8 cellular contexts compared by ENCODE assay signal in genomic region chr14:105419305-105420091, GRCh38. TPM values are rescaled to one million over a fixed set of nuclear protein-coding genes. Genes with fewer than 3 reads are reported as not detected.
DNase-seq lines count a peak whose midpoint lies in the region; ATAC-seq and TF ChIP-seq lines count a peak whose summit lies in the region.

Gene MTA1, plus strand, starts transcription at chr14:105419827. Its CDS starts 209 bp downstream, at chr14:105420036.

- H3K4me2 ChIP-seq in OCI-LY7 (ENCODE audit: low read length) (peak within 1 kb of the TSS; percentile 97), osteoblast (ENCODE audit: insufficient read depth, low read length) (peak within 1 kb of the TSS; percentile 94)

- H2AFZ ChIP-seq in OCI-LY7 (ENCODE audit: low read length), result peak within 1 kb of the TSS; percentile 79
- peak within 1 kb of the TSS; percentile 87 for H2AFZ ChIP-seq in osteoblast (ENCODE audit: low read length)

- H3K27me3 ChIP-seq in HAP-1 (ENCODE audit: low read depth) (no peaks in the 10 kb centered on the region), osteoblast (ENCODE audit: insufficient read depth, low read length) (no peaks in the 10 kb centered on the region)

- H3K4me3 ChIP-seq in HAP-1 (peak within 1 kb of the TSS; percentile 80), OCI-LY7 (ENCODE audit: low read depth, low read length, poor library complexity, severe bottlenecking) (peak within 1 kb of the TSS; percentile 100), osteoblast (ENCODE audit: insufficient read depth, low read length) (peak within 1 kb of the TSS; percentile 81)

- H3K9me3 ChIP-seq in HAP-1 (no peaks in the 10 kb centered on the region), OCI-LY7 (ENCODE audit: low read length) (no peaks in the 10 kb centered on the region), osteoblast (ENCODE audit: low read depth, low read length) (no peaks in the 10 kb centered on the region)

- H3K4me1 ChIP-seq in HAP-1 (peaks cover 16% of the 10 kb centered on the region), OCI-LY7 (ENCODE audit: insufficient read depth, low read length, poor library complexity, severe bottlenecking) (peaks cover 28% of the 10 kb centered on the region), osteoblast (ENCODE audit: insufficient read depth, low read length) (peaks cover 19% of the 10 kb centered on the region)

- peak within 1 kb of the TSS; percentile 54 for H3K27ac ChIP-seq in OCI-LY7 (ENCODE audit: low read depth, low read length, poor library complexity, severe bottlenecking)
- peak within 1 kb of the TSS; percentile 48 for H3K27ac ChIP-seq in osteoblast (ENCODE audit: low read depth, low read length)

- intact Hi-C loops in OCI-LY7 (cut with micrococcal nuclease; ENCODE audit: unreplicated experiment), result no loop called here

- H3K79me2 ChIP-seq in OCI-LY7 (ENCODE audit: insufficient read depth, low read depth, low read length) (peaks cover 38% of the 10 kb centered on the region), osteoblast (ENCODE audit: insufficient read depth, low read length) (peaks cover 44% of the 10 kb centered on the region)

- CTCF ChIA-PET in OCI-LY7 (lab: Charles Lee; ENCODE audit: unreplicated experiment), result interaction anchor here (0.6 kb wide), 1 partner anchor 114 kb away, joined by 3 read pairs; no protein-coding TSS in a partner anchor

- H3K9me2 ChIP-seq in OCI-LY7 (ENCODE audit: insufficient read depth, low read length), result no peaks in the 10 kb centered on the region

- POLR2A ChIA-PET in OCI-LY7 (lab: Charles Lee), result interaction anchor here (0.6 to 0.9 kb wide), 2 partner anchors 15 to 16 kb away, joined by 3 to 4 read pairs; no protein-coding TSS in a partner anchor

- H3K36me3 ChIP-seq in HAP-1 (replicated peaks) (peaks cover 29% of the 10 kb centered on the region), OCI-LY7 (ENCODE audit: insufficient read depth, low read length) (peaks cover 31% of the 10 kb centered on the region), osteoblast (ENCODE audit: insufficient read depth, low read length) (no peaks in the 10 kb centered on the region)

- DNase-seq in Daoy (ENCODE audit: low read depth) (peak; percentile 72), HAP-1 (ENCODE audit: low spot score in 2 of 2) (peak; percentile 67), OCI-LY7 (ENCODE audit: low spot score) (peak; percentile 68), activated gamma-delta T cell treated with Interleukin-2 at 50 U/mL for 16 hours (peak; percentile 35), glomerular endothelial cell (ENCODE audit: extremely low read depth, low read depth, low spot score) (no peak), osteoblast (ENCODE audit: insufficient read length, low spot score, missing footprints) (peak; percentile 98), DMS153 treated with DMSO at 0.1 percent for 48 hours (lab: John Stamatoyannopoulos, UW; ENCODE audit: unreplicated experiment) (no peak)

- TF ChIP-seq CTCF in OCI-LY7 (conservative IDR thresholded peaks at IDR 0.05; ENCODE audit: low read length) (no peak), osteoblast (IDR thresholded peaks at IDR 0.05; ENCODE audit: extremely low read depth, low read depth, low read length) (no peak)

- in situ Hi-C loops in HAP-1 (cut with MboI; ENCODE audit: low sequenced_read_pairs), result no loop called here

- no peak for ATAC-seq in GM18858 (IDR thresholded peaks at IDR 0.05; ENCODE audit: unreplicated experiment)

- BruUV-seq in OCI-LY7 (replicated peaks; lab: Mats Ljungman, UMichigan), result no TSS peak

- H4K20me1 ChIP-seq in OCI-LY7 (ENCODE audit: insufficient read depth, low read length), result 0 out of 2 replicates have a peak, but pooled peaks cover 5% of the 10 kb centered on the region
- H4K20me1 ChIP-seq in osteoblast (ENCODE audit: insufficient read depth, low read length), result peaks cover 29% of the 10 kb centered on the region

RNA-seq across cellular contexts. Expression of gene MTA1, which starts in this region (rescaled TPM):
- 37.9 and 49.1 TPM in 2 replicates for total RNA-seq in Daoy (2014; rRNA removed; shearing (Covaris generic))
- total RNA-seq in OCI-LY7 (2014; rRNA removed; shearing (Covaris generic)), result 92.3 and 103 TPM in 2 replicates
- 217 and 220 TPM in 2 replicates for total RNA-seq in OCI-LY7 (2022)
- 85.9 and 92.3 TPM in 2 replicates for total RNA-seq in glomerular endothelial cell
- 60.4 TPM in 2 replicates for total RNA-seq in osteoblast

Comparison
In these comparisons a context has a peak if more than half of its experiments do, and no peak if none do; other contexts are left out.
1. DNase-seq: peak in Daoy (single experiment), HAP-1 (2 of 2), OCI-LY7 (single experiment), activated gamma-delta T cell treated with Interleukin-2 at 50 U/mL for 16 hours (single experiment) and osteoblast (single experiment); none in glomerular endothelial cell (single experiment) and DMS153 treated with DMSO at 0.1 percent for 48 hours (single experiment).
2. Peak in every context shown above with its lines, with median percentiles within 50 percentile points of each other: H3K4me3 ChIP-seq.